ENCODE assay signal across 8 cellular contexts in the genomic region with DNA sequence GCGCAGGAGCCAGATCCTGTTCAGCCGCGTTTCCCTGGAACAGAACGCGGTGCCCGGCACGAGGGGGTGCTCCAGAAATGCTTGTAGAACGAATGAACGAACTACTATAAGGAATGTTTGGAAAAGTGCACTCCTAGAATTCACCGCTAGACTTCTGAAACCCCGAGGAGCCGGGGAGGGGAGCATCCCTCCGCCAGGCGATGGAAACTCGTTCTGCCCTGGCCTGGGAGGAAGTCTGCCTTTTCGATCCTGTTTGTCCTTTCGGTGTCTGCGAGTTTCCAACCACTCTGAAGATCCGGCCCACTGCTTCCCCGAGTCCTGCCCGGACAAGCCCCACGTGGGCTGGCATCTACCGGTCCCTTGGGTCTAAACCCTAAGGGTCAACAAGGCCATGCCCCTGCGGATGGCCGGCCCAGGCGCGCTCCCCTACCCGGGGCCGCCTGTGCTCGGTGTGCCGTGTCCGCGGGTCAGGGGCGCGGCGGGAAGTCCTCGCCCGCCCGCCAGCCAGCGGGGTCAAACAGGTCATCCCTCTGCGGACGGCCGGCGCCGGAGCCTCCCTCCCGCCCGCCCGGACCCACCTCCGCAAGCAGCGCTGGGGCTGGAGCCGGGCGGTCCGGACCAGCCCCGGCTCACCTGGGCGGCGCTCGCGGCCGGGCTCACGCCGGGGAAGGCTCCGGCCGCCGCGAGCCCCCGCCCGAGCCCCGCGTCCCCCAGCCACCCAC. TPM values are rescaled to one million over a fixed set of nuclear protein-coding genes. Genes with fewer than 3 reads are reported as not detected.
DNase-seq lines count a peak whose midpoint lies in the region; ATAC-seq, FAIRE-seq and TF ChIP-seq lines count a peak whose summit lies in the region.

No MANE protein-coding gene starts in this region.

- no peak for TF ChIP-seq EP300 in A549 (IDR thresholded peaks at IDR 0.05)

- 2% methylated on average over 28 of the region's 69 CpGs for WGBS in A549 (ENCODE audit: missing lambda C conversion rate)
- no CpG with 5 or more reads among the region's 69 CpGs for WGBS in iPS DF 6.9 (ENCODE audit: insufficient coverage, insufficient read length)

- POLR2A ChIA-PET in A549 (lab: Yijun Ruan, JAX) = no interaction called here

- H3K9me3 ChIP-seq in A549 (no peaks in the 10 kb centered on the region), HAP-1 (no peaks in the 10 kb centered on the region), iPS DF 6.9 (ENCODE audit: control insufficient read depth, insufficient read depth, low read length) (no peaks in the 10 kb centered on the region), gastrocnemius medialis (no peaks in the 10 kb centered on the region)

- DNase-seq in A549 (ENCODE audit: low read depth in 1 of 2, low spot score in 1 of 2) = peak; percentile 74 to 80
- peak; percentile 17 to 58 for DNase-seq in HAP-1 (ENCODE audit: low spot score in 2 of 2)
- DNase-seq in activated naive CD8-positive, alpha-beta T cell treated with anti-CD3 and anti-CD28 coated beads, Interleukin-2, amount 50 U/mL, for 24 hours = no peak
- DNase-seq in iPS DF 6.9 (ENCODE audit: low read depth, low spot score) = no peak
- no peak for DNase-seq in gastrocnemius medialis
- no peak for DNase-seq in RCC 7860 (ENCODE audit: low spot score)
- no peak for DNase-seq in NK-92 (lab: John Stamatoyannopoulos, UW; ENCODE audit: unreplicated experiment)

- TF ChIP-seq RAD21 in A549 (conservative IDR thresholded peaks at IDR 0.05 in 1 of 2, IDR thresholded peaks at IDR 0.05 in 1 of 2) = peak; percentile 15 to 16; a peak in 1 of 5 replicates

- peaks cover 17% of the 10 kb centered on the region for H3K4me1 Mint-ChIP-seq in activated naive CD8-positive, alpha-beta T cell treated with anti-CD3 and anti-CD28 coated beads, Interleukin-2, amount 50 U/mL, for 24 hours

- H3K27me3 Mint-ChIP-seq in activated naive CD8-positive, alpha-beta T cell treated with anti-CD3 and anti-CD28 coated beads, Interleukin-2, amount 50 U/mL, for 24 hours = peaks cover 55% of the 10 kb centered on the region

- H3K4me3 ChIP-seq in A549 (peak overlapping the region; percentile 69), HAP-1 (peak overlapping the region; percentile 47), iPS DF 6.9 (ENCODE audit: low read length) (peak overlapping the region; percentile 34), gastrocnemius medialis (peak overlapping the region; percentile 48 to 58 (median 52))

- H3K27ac ChIP-seq in A549 (peak overlapping the region; percentile 73 to 90), iPS DF 6.9 (ENCODE audit: low read length) (no peak overlapping the region), gastrocnemius medialis (peak overlapping the region in 3 of 4 donors; percentile 33 to 58 (median 41))

- intact Hi-C loops in gastrocnemius medialis (cut with DNase I; ENCODE audit: low total_unique reads) = no loop called here

- TF ChIP-seq CTCF in A549 (IDR thresholded peaks at IDR 0.05) (no peak), gastrocnemius medialis (IDR thresholded peaks at IDR 0.05 in 4 of 5, conservative IDR thresholded peaks at IDR 0.05 in 1 of 5) (peak in 3 of 5 experiments; percentile 7 to 17 (median 13))

- peak overlapping the region; percentile 98 for H3K4me2 ChIP-seq in A549

- TF ChIP-seq POLR2A in A549 (IDR thresholded peaks at IDR 0.05; ENCODE audit: low read length) (no peak), gastrocnemius medialis (IDR thresholded peaks at IDR 0.05) (no peak)

- ATAC-seq in A549 = peak; percentile 61 to 82
- ATAC-seq in activated naive CD8-positive, alpha-beta T cell treated with anti-CD3 and anti-CD28 coated beads, Interleukin-2, amount 50 U/mL, for 24 hours = no peak
- ATAC-seq in gastrocnemius medialis = no peak
- no peak for ATAC-seq in HG03442 (IDR thresholded peaks at IDR 0.05; ENCODE audit: unreplicated experiment)

- in situ Hi-C loops in HAP-1 (cut with MboI; ENCODE audit: low sequenced_read_pairs) (loop anchor here (5.0 kb wide), 1 partner anchor 833 kb away; no protein-coding TSS in a partner anchor), gastrocnemius medialis (cut with MboI; ENCODE audit: low sequenced_read_pairs in 4 of 4) (loop anchor here in 3 of 4 donors (5.0 to 25.0 kb wide), 3 partner anchors 828 to 833 kb away; no protein-coding TSS in a partner anchor)

- no peak overlapping the region for H3K27ac Mint-ChIP-seq in activated naive CD8-positive, alpha-beta T cell treated with anti-CD3 and anti-CD28 coated beads, Interleukin-2, amount 50 U/mL, for 24 hours

- CTCF ChIA-PET in A549 (lab: Yijun Ruan, JAX) = interaction anchor here (0.9 to 5.4 kb wide), 12 partner anchors 10 to 836 kb away, joined by 3 to 36 read pairs (median 8); no protein-coding TSS in a partner anchor

- FAIRE-seq in A549 (lab: Jason Lieb, UNC) (no peak), RCC 7860 (lab: Jason Lieb, UNC) (no peak)

- H3K27me3 ChIP-seq in HAP-1 (ENCODE audit: low read depth) (no peaks in the 10 kb centered on the region), iPS DF 6.9 (ENCODE audit: control insufficient read depth, insufficient read depth, low read length) (peaks cover 13% of the 10 kb centered on the region), gastrocnemius medialis (peaks cover 21 to 35% (median 23%) of the 10 kb centered on the region in 3 donors)

- no peaks in the 10 kb centered on the region for H3K36me3 Mint-ChIP-seq in activated naive CD8-positive, alpha-beta T cell treated with anti-CD3 and anti-CD28 coated beads, Interleukin-2, amount 50 U/mL, for 24 hours (ENCODE audit: low read depth)

- H3K4me1 ChIP-seq in A549 (0 out of 3 replicates have a peak, but pooled peaks cover 12% of the 10 kb centered on the region), HAP-1 (peaks cover 10% of the 10 kb centered on the region), iPS DF 6.9 (ENCODE audit: control insufficient read depth, insufficient read depth, low read length) (peaks cover 3% of the 10 kb centered on the region), gastrocnemius medialis (peaks cover 7 to 12% of the 10 kb centered on the region in 2 donors)

- H3K36me3 ChIP-seq in HAP-1 (replicated peaks) = no peaks in the 10 kb centered on the region
- H3K36me3 ChIP-seq in iPS DF 6.9 (ENCODE audit: control insufficient read depth, insufficient read depth, low read length) = no peaks in the 10 kb centered on the region
- no peaks in the 10 kb centered on the region for H3K36me3 ChIP-seq in gastrocnemius medialis

- H3K9me3 Mint-ChIP-seq in activated naive CD8-positive, alpha-beta T cell treated with anti-CD3 and anti-CD28 coated beads, Interleukin-2, amount 50 U/mL, for 24 hours = no peaks in the 10 kb centered on the region

- H3K4me3 Mint-ChIP-seq in activated naive CD8-positive, alpha-beta T cell treated with anti-CD3 and anti-CD28 coated beads, Interleukin-2, amount 50 U/mL, for 24 hours = peak overlapping the region; percentile 40

TF ChIP-seq in A549, 52 proteins besides CTCF, POLR2A, EP300 and RAD21:
- TF ChIP-seq HOXA7 (CRISPR knock-in tag; IDR thresholded peaks at IDR 0.05) (no peak), RFX5 (IDR thresholded peaks at IDR 0.05) (no peak), RARB (CRISPR knock-in tag; IDR thresholded peaks at IDR 0.05) (no peak), CBX8 (IDR thresholded peaks at IDR 0.05) (peak; percentile 96), RNF2 (IDR thresholded peaks at IDR 0.05; ENCODE audit: borderline replicate concordance, low read depth) (peak; percentile 97), E2F6 (IDR thresholded peaks at IDR 0.05; ENCODE audit: borderline replicate concordance, low read depth) (0 out of 2 replicates have a peak, but pooled peaks have one; percentile 31), MAX (IDR thresholded peaks at IDR 0.05) (peak; percentile 57; the same call in 1 of the 2 replicates)

RNA-seq across cellular contexts. Expression of gene SULF2, which starts 0.5 kb away (rescaled TPM):
- 5.8 and 14.9 TPM in 2 replicates for polyA plus RNA-seq in A549 (2011; rRNA removed)
- polyA plus RNA-seq in A549 (2012; cell fraction: cytosol; rRNA removed) = 5.1 and 5.4 TPM in 2 replicates
- polyA plus RNA-seq in A549 (2012; cell fraction: nucleus; rRNA removed) = 8.0 and 9.9 TPM in 2 replicates
- 16.8 to 25.2 TPM (median 21.3 TPM) in 3 replicates for polyA plus RNA-seq in A549 (2017; fragmentation: RNase III; extraction: RNeasy Plus Mini Kit Qiagen cat#74134 plus additional on column Dnase treatment)
- polyA minus RNA-seq in A549 (2011; rRNA and poly(A)+ RNA removed) = 10.6 and 15.1 TPM in 2 replicates
- 10 to 100 TPM in 3 of 4 donors, 1 to 10 TPM in 1; 9.8 to 18.8 (median 16.8) TPM for total RNA-seq in gastrocnemius medialis

Comparison
In these comparisons a context has a peak if more than half of its experiments do, and no peak if none do; other contexts are left out.
1. ATAC-seq: peak in A549 (2 of 2); none in activated naive CD8-positive, alpha-beta T cell treated with anti-CD3 and anti-CD28 coated beads, Interleukin-2, amount 50 U/mL, for 24 hours (single experiment), gastrocnemius medialis (0 of 2) and HG03442 (single experiment).
2. DNase-seq: peak in A549 (2 of 2) and HAP-1 (2 of 2); none in activated naive CD8-positive, alpha-beta T cell treated with anti-CD3 and anti-CD28 coated beads, Interleukin-2, amount 50 U/mL, for 24 hours (single experiment), iPS DF 6.9 (single experiment), gastrocnemius medialis (0 of 2), RCC 7860 (single experiment) and NK-92 (single experiment).
3. Peak in every context shown above with its lines, with median percentiles within 50 percentile points of each other: H3K4me3 ChIP-seq.